Comparison of ENCODE assay signal across 21 cellular contexts in genomic region chr19:58351996-58352755, GRCh38.
"Had no signal": no experiment of that assay in that cellular context is flagged by ENCODE, and none has a peak within 500 bp of the region (broad histone marks: within the 10 kb centered on the region; RNA-seq: fewer than 3 reads in every experiment).

No MANE protein-coding gene starts in this region.

- H3K36me3 ChIP-seq: adrenal gland, gastrocnemius medialis, prostate gland, right atrium auricular region, SJCRH30 had no signal

- ATAC-seq: activated CD8-positive, alpha-beta T cell treated with anti-CD3 and anti-CD28 coated beads for 36 hours; gastrocnemius medialis; left cardiac atrium; natural killer cell treated with Interleukin-12 subunit alpha and Interleukin-12 subunit beta and Interleukin-15 and Interleukin-18, amount 100 ng/mL, for 72 hours had no signal

- H3K4me3 ChIP-seq: adrenal gland, dorsolateral prefrontal cortex, gastrocnemius medialis, prostate gland, right atrium auricular region, SJCRH30, skin epidermis, stomach had no signal

- H3K9me3 ChIP-seq: adrenal gland, gastrocnemius medialis, prostate gland, right atrium auricular region, SJCRH30 had no signal

- H3K27ac ChIP-seq: adrenal gland, dorsolateral prefrontal cortex, gastrocnemius medialis, prostate gland, right atrium auricular region, SJCRH30, skin epidermis, stomach had no signal

- H3K36me3 Mint-ChIP-seq: natural killer cell treated with Interleukin-12 subunit alpha and Interleukin-12 subunit beta and Interleukin-15 and Interleukin-18, amount 100 ng/mL, for 72 hours had no signal

- H3K27me3 Mint-ChIP-seq: activated CD4-positive, alpha-beta T cell treated with anti-CD3 and anti-CD28 coated beads, Interleukin-2, amount 10 ng/mL, durations not matched to agents 24 days and 14 days; activated CD8-positive, alpha-beta T cell treated with anti-CD3 and anti-CD28 coated beads for 36 hours had no signal

- DNase-seq: activated CD4-positive, alpha-beta T cell treated with anti-CD3 and anti-CD28 coated beads, Interleukin-2, amount 10 ng/mL, durations not matched to agents 24 days and 14 days; activated CD8-positive, alpha-beta T cell treated with anti-CD3 and anti-CD28 coated beads for 36 hours; activated effector memory CD4-positive, alpha-beta T cell treated with Interleukin-2 at 50 U/mL for 16 hours; activated naive CD4-positive, alpha-beta T cell treated with anti-CD3 and anti-CD28 coated beads, Interleukin-2, amount 50 U/mL, for 16 hours; activated T-cell treated with anti-CD3 and anti-CD28 coated beads, Interleukin-2, amount 50 U/mL, for 24 hours; adrenal gland; caudate nucleus; erythroblast; gastrocnemius medialis; left cardiac atrium; SJCRH30; stimulated activated CD4-positive, alpha-beta T cell treated with anti-CD3 and anti-CD28 coated beads, Interleukin-2, amount 100 ng/mL, for 48 hours; stomach; T1000; trophoblast cell had no signal

- H3K4me3 Mint-ChIP-seq: activated CD4-positive, alpha-beta T cell treated with anti-CD3 and anti-CD28 coated beads, Interleukin-2, amount 10 ng/mL, durations not matched to agents 24 days and 14 days; activated CD8-positive, alpha-beta T cell treated with anti-CD3 and anti-CD28 coated beads for 36 hours; activated T-cell treated with anti-CD3 and anti-CD28 coated beads, Interleukin-2, amount 50 U/mL, for 24 hours; mesothelial cell of epicardium; natural killer cell treated with Interleukin-12 subunit alpha and Interleukin-12 subunit beta and Interleukin-15 and Interleukin-18, amount 100 ng/mL, for 72 hours had no signal

- H3K27ac Mint-ChIP-seq: activated CD4-positive, alpha-beta T cell treated with anti-CD3 and anti-CD28 coated beads, Interleukin-2, amount 10 ng/mL, durations not matched to agents 24 days and 14 days; activated CD8-positive, alpha-beta T cell treated with anti-CD3 and anti-CD28 coated beads for 36 hours; activated T-cell treated with anti-CD3 and anti-CD28 coated beads, Interleukin-2, amount 50 U/mL, for 24 hours; mesothelial cell of epicardium; natural killer cell treated with Interleukin-12 subunit alpha and Interleukin-12 subunit beta and Interleukin-15 and Interleukin-18, amount 100 ng/mL, for 72 hours had no signal

- H3K9me3 Mint-ChIP-seq: activated CD4-positive, alpha-beta T cell treated with anti-CD3 and anti-CD28 coated beads, Interleukin-2, amount 10 ng/mL, durations not matched to agents 24 days and 14 days; activated CD8-positive, alpha-beta T cell treated with anti-CD3 and anti-CD28 coated beads for 36 hours; activated T-cell treated with anti-CD3 and anti-CD28 coated beads, Interleukin-2, amount 50 U/mL, for 24 hours; mesothelial cell of epicardium; natural killer cell treated with Interleukin-12 subunit alpha and Interleukin-12 subunit beta and Interleukin-15 and Interleukin-18, amount 100 ng/mL, for 72 hours had no signal

- H3K4me1 ChIP-seq: gastrocnemius medialis, prostate gland had no signal

- H3K27me3 ChIP-seq: SJCRH30 had no signal
